ENCODE assay signal across 20 cellular contexts in the genomic region with DNA sequence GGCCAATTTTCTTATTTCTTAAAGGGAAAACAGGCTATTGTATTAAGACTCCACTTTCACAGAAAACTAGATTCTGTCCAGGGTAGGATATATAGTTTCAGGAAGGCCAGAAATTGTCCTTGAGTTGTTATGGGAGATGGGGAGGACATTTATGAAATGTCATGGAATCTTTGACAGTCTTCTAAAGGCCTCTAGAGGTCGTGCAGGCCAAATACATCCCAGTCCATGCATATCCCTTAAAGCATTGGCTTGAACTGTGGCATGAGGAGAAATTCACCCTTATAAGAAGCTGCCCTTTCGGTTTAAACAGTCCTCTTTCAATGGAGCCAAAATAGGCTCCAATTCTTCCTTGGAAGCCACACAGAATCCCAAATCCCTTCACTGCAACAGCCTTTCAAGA.
A peak's percentile ranks its signal among the peaks of the same experiment; 100 is the strongest.
DNase-seq lines count a peak whose midpoint lies in the region; ATAC-seq, FAIRE-seq and TF ChIP-seq lines count a peak whose summit lies in the region.
"Had no signal": no experiment of that assay in that cellular context is flagged by ENCODE, and none has a peak within 500 bp of the region (broad histone marks: within the 10 kb centered on the region; RNA-seq: fewer than 3 reads in every experiment).

No MANE protein-coding gene starts in this region.

- H3K9me1 ChIP-seq in K562 (ENCODE audit: control insufficient read depth, insufficient read depth, low read length) = no peaks in the 10 kb centered on the region

- in situ Hi-C loops in Panc1 (cut with HindIII; ENCODE audit: low pct_unique_long_range_greater_than_20kb, low sequenced_read_pairs) (no loop called here), K562 (cut with MboI) (no loop called here)

- DNase-seq in AG09309 (ENCODE audit: low read depth) (no peak), EH (ENCODE audit: low read depth) (peak; percentile 10), Panc1 (ENCODE audit: low read depth, low spot score) (no peak), K562 (ENCODE audit: extremely low read depth in 1 of 4, low spot score in 3 of 4) (peak in 1 of 4 experiments; percentile 10), NCI-H345 treated with DMSO at 0.1 percent for 48 hours (lab: John Stamatoyannopoulos, UW; ENCODE audit: unreplicated experiment) (no peak), epidermal melanocyte (ENCODE audit: insufficient read length, low spot score) (no peak)
- DNase-seq in activated CD4-positive, alpha-beta T cell treated with anti-CD3 and anti-CD28 coated beads, Interleukin-2, amount 50 U/mL, for 1 hour = no peak
- DNase-seq: CD4-positive, alpha-beta T cell; GM23248; HFFc6; Kasumi-1; MM.1S; NCI-H1105 treated with DMSO at 0.1 percent for 48 hours; NCI-H1930; NCI-H2171; NCI-H446 treated with DMSO at 0.1 percent for 48 hours; NK-92 treated with Interleukin-12 subunit alpha and Interleukin-12 subunit beta, amount 100 ng/mL, for 24 hours; PC-9; SHP77 had no signal

- H3K79me2 ChIP-seq in K562 (ENCODE audit: control insufficient read depth, insufficient read depth, low read length) = no peaks in the 10 kb centered on the region

- peak; percentile 13 for TF ChIP-seq CTCF in AG09309 (IDR thresholded peaks at IDR 0.05; ENCODE audit: control insufficient read depth, insufficient read depth, low read depth, low read length, missing control alignments)
- TF ChIP-seq CTCF in Panc1 (IDR thresholded peaks at IDR 0.05) = peak; percentile 21; the same call in 1 of the 2 replicates
- TF ChIP-seq CTCF in K562 (IDR thresholded peaks at IDR 0.05 in 2 of 3, conservative IDR thresholded peaks at IDR 0.05 in 1 of 3; ENCODE audit: insufficient read depth in 2 of 3, low read depth in 1 of 3, low read length in 3 of 3) = peak in 1 of 3 experiments; percentile 16; a peak in 1 of 6 replicates

- POLR2A ChIA-PET in Panc1 (lab: Charles Lee) (no interaction called here), K562 (lab: Yijun Ruan, JAX) (interaction anchor here (1.6 kb wide), 1 partner anchor 12 kb away, joined by 3 read pairs; no protein-coding TSS in a partner anchor)

- no peak for ATAC-seq in Panc1
- ATAC-seq in K562 = peak; percentile 74
- no peak for ATAC-seq in HG02759 (IDR thresholded peaks at IDR 0.05; ENCODE audit: unreplicated experiment)

- no peak for TF ChIP-seq RAD21 in K562 (CRISPR knock-in tag; conservative IDR thresholded peaks at IDR 0.05 in 1 of 2, IDR thresholded peaks at IDR 0.05 in 1 of 2)

- no peak overlapping the region for H3K4me3 ChIP-seq in AG09309 (ENCODE audit: control insufficient read depth, low read depth, low read length)
- no peak overlapping the region for H3K4me3 ChIP-seq in Panc1 (ENCODE audit: low read depth in 2 of 2, low read length in 2 of 2)
- no peak overlapping the region for H3K4me3 ChIP-seq in K562
- H3K4me3 ChIP-seq: GM23248, PC-9 had no signal

- H3K4me1 ChIP-seq in Panc1 (ENCODE audit: control insufficient read depth, insufficient read depth, low read length) = no peaks in the 10 kb centered on the region
- H3K4me1 ChIP-seq in K562 (replicated peaks in 1 of 2; ENCODE audit: control insufficient read depth in 2 of 2, insufficient read depth in 2 of 2, low read length in 2 of 2) = no peaks in the 10 kb centered on the region

- no TSS peak for BruUV-seq in Panc1 (replicated peaks; lab: Mats Ljungman, UMichigan)
- no TSS peak for BruUV-seq in K562 (replicated peaks; lab: Mats Ljungman, UMichigan)

- H2AFZ ChIP-seq in K562 (ENCODE audit: low read depth, low read length) = no peak overlapping the region
- H2AFZ ChIP-seq: GM23248, PC-9 had no signal

- TF ChIP-seq POLR2A in K562 (conservative IDR thresholded peaks at IDR 0.05) = no peak

- WGBS in K562 (ENCODE audit: insufficient coverage, low coverage, missing lambda C conversion rate) = 0% methylated on average over 2 of the region's 2 CpGs

- H3K9me3 ChIP-seq in Panc1 (ENCODE audit: control insufficient read depth, insufficient read depth, low read depth, low read length) = no peaks in the 10 kb centered on the region
- no peaks in the 10 kb centered on the region for H3K9me3 ChIP-seq in K562 (replicated peaks; ENCODE audit: control insufficient read depth, insufficient read depth, low read depth, low read length)

- H3K27ac ChIP-seq in Panc1 (ENCODE audit: low read length) (no peak overlapping the region), K562 (ENCODE audit: extremely low read depth, low read depth, low read length) (no peak overlapping the region)
- H3K27ac ChIP-seq: GM23248, PC-9 had no signal

- TF ChIP-seq EP300 in K562 (IDR thresholded peaks at IDR 0.05; ENCODE audit: low read length) = no peak

- H3K4me2 ChIP-seq in K562 (ENCODE audit: insufficient read depth, low read length) = no peak overlapping the region
- H3K4me2 ChIP-seq: PC-9 had no signal

- CTCF ChIA-PET in Panc1 (lab: Charles Lee) (no interaction called here), K562 (lab: Yijun Ruan, JAX; ENCODE audit: low intra/inter-chr PET ratio) (no interaction called here)

- H3K36me3 ChIP-seq in Panc1 (ENCODE audit: control insufficient read depth, insufficient read depth, low read length) (no peaks in the 10 kb centered on the region), K562 (ENCODE audit: control insufficient read depth, insufficient read depth, low read length) (no peaks in the 10 kb centered on the region)

- intact Hi-C loops in Panc1 (cut with micrococcal nuclease; ENCODE audit: unreplicated experiment) (no loop called here), K562 (cut with micrococcal nuclease) (loop anchor here (10.0 kb wide), 1 partner anchor 147 kb away; no protein-coding TSS in a partner anchor)

- no peaks in the 10 kb centered on the region for H3K27me3 ChIP-seq in Panc1 (ENCODE audit: control insufficient read depth, insufficient read depth, low read length)
- 0 out of 5 replicates have a peak, but pooled peaks cover 0 to 5% of the 10 kb centered on the region in 2 experiments for H3K27me3 ChIP-seq in K562 (ENCODE audit: control insufficient read depth in 2 of 2, insufficient read depth in 2 of 2, low read length in 2 of 2)

- H4K20me1 ChIP-seq in K562 (replicated peaks; ENCODE audit: control insufficient read depth, insufficient read depth, low read length) = no peaks in the 10 kb centered on the region

- no peak overlapping the region for H3K9ac ChIP-seq in K562 (ENCODE audit: insufficient read depth in 1 of 2, low read depth in 2 of 2, low read length in 2 of 2)
- H3K9ac ChIP-seq: GM23248 had no signal

- FAIRE-seq in K562 (lab: Jason Lieb, UNC) = no peak

TF ChIP-seq in K562, 482 proteins besides CTCF, POLR2A, EP300 and RAD21:
- TF ChIP-seq ZFP30 (CRISPR knock-in tag; IDR thresholded peaks at IDR 0.05; ENCODE audit: borderline replicate concordance) (no peak), ZNF232 (CRISPR knock-in tag; IDR thresholded peaks at IDR 0.05) (no peak), CHD2 (IDR thresholded peaks at IDR 0.05; ENCODE audit: low read depth, low read length) (no peak), ZFX (CRISPR knock-in tag; IDR thresholded peaks at IDR 0.05) (no peak), LARP7 (IDR thresholded peaks at IDR 0.05) (no peak), HSF4 (CRISPR knock-in tag; IDR thresholded peaks at IDR 0.05; ENCODE audit: borderline replicate concordance) (no peak), SAFB (IDR thresholded peaks at IDR 0.05; ENCODE audit: borderline replicate concordance, low read depth, low read length) (no peak), HNRNPUL1 (IDR thresholded peaks at IDR 0.05; ENCODE audit: low read length) (no peak), KDM1A (IDR thresholded peaks at IDR 0.05) (no peak)
